Comparison of ENCODE assay signal across 20 cellular contexts in the genomic region with DNA sequence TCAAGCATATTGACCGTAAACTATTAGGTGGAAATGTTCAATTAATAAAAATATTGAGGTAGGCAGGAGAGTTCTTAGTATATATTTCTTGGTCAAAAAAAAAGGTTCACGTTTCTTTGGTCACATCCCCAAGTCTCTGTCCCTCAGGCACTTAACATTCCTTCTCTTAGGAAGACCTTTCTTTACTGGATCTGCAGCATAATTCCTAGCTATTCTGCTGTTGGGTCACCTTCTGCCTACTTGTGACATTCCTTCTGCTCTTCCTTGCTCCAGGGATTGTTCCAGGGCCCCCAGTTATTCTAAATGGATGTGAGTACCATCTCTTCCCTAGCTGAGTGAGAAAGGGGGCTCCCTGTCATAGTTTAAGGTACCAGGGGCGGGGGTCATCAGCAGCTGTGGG. TPM values are rescaled to one million over a fixed set of nuclear protein-coding genes. Genes with fewer than 3 reads are reported as not detected.
DNase-seq lines count a peak whose midpoint lies in the region; ATAC-seq, FAIRE-seq and TF ChIP-seq lines count a peak whose summit lies in the region.
"Had no signal": no experiment of that assay in that cellular context is flagged by ENCODE, and none has a peak within 500 bp of the region (broad histone marks: within the 10 kb centered on the region; RNA-seq: fewer than 3 reads in every experiment).

No MANE protein-coding gene starts in this region.

- H4K20me1 ChIP-seq in astrocyte (ENCODE audit: insufficient read depth, low read length): peaks cover 48% of the 10 kb centered on the region
- H4K20me1 ChIP-seq in smooth muscle cell (ENCODE audit: low read depth): peaks cover 68% of the 10 kb centered on the region

- H3K27ac ChIP-seq in cardiac muscle cell (peak overlapping the region; percentile 93), astrocyte (ENCODE audit: low read depth, low read length) (no peak overlapping the region), smooth muscle cell (ENCODE audit: low read depth) (peak overlapping the region; percentile 28), SJCRH30 (no peak overlapping the region)

- TF ChIP-seq CTCF in cardiac muscle cell (IDR thresholded peaks at IDR 0.05; ENCODE audit: low read depth, low read length) (no peak), astrocyte (IDR thresholded peaks at IDR 0.05; ENCODE audit: insufficient read depth, low read depth, low read length) (no peak), smooth muscle cell (IDR thresholded peaks at IDR 0.05; ENCODE audit: borderline replicate concordance, insufficient read depth, poor library complexity, severe bottlenecking) (no peak)

- H3K4me2 ChIP-seq in astrocyte (ENCODE audit: low read length) (no peak overlapping the region), smooth muscle cell (peak overlapping the region; percentile 86)

- H3K9me3 ChIP-seq in cardiac muscle cell (ENCODE audit: low read depth): no peaks in the 10 kb centered on the region
- no peaks in the 10 kb centered on the region for H3K9me3 ChIP-seq in astrocyte (ENCODE audit: insufficient read depth, low read depth, low read length)
- no peaks in the 10 kb centered on the region for H3K9me3 ChIP-seq in smooth muscle cell (replicated peaks; ENCODE audit: low read depth)
- peaks cover 10% of the 10 kb centered on the region; the same call in 1 of the 2 replicates for H3K9me3 ChIP-seq in SJCRH30 (replicated peaks)
- H3K9me3 ChIP-seq: spleen, transverse colon had no signal

- no peaks in the 10 kb centered on the region for H3K36me3 ChIP-seq in cardiac muscle cell
- H3K36me3 ChIP-seq in astrocyte (ENCODE audit: insufficient read depth, low read length): no peaks in the 10 kb centered on the region
- H3K36me3 ChIP-seq in smooth muscle cell (ENCODE audit: low read depth): no peaks in the 10 kb centered on the region
- H3K36me3 ChIP-seq in SJCRH30: peaks cover 18% of the 10 kb centered on the region
- H3K36me3 ChIP-seq: spleen, transverse colon had no signal

- WGBS in smooth muscle cell (ENCODE audit: low lambda C conversion rate): 58% methylated on average over 3 of the region's 3 CpGs

- peaks cover 89% of the 10 kb centered on the region for H3K79me2 ChIP-seq in astrocyte (ENCODE audit: insufficient read depth, low read length)
- H3K79me2 ChIP-seq in smooth muscle cell (ENCODE audit: low read depth): peaks cover 88% of the 10 kb centered on the region

- no peak for ATAC-seq in GM21717 (IDR thresholded peaks at IDR 0.05; ENCODE audit: unreplicated experiment)
- no peak for ATAC-seq in HG02571 (IDR thresholded peaks at IDR 0.05; ENCODE audit: unreplicated experiment)
- ATAC-seq: K562 had no signal

- H3K9me3 Mint-ChIP-seq in astrocyte (ENCODE audit: unreplicated experiment): no peaks in the 10 kb centered on the region
- H3K9me3 Mint-ChIP-seq: central memory CD8-positive, alpha-beta T cell had no signal

- H3K27me3 Mint-ChIP-seq in astrocyte (ENCODE audit: low read depth, unreplicated experiment): no peaks in the 10 kb centered on the region
- H3K27me3 Mint-ChIP-seq: activated CD4-positive, alpha-beta memory T cell treated with anti-CD3 and anti-CD28 coated beads for 36 hours; central memory CD8-positive, alpha-beta T cell had no signal

- H3K27ac Mint-ChIP-seq in astrocyte (ENCODE audit: unreplicated experiment): no peak overlapping the region
- H3K27ac Mint-ChIP-seq: activated CD4-positive, alpha-beta memory T cell treated with anti-CD3 and anti-CD28 coated beads for 36 hours had no signal

- H3K4me3 ChIP-seq in cardiac muscle cell (peak overlapping the region; percentile 54), astrocyte (ENCODE audit: insufficient read depth, low read depth, low read length) (no peak overlapping the region), smooth muscle cell (peak overlapping the region; percentile 8), SJCRH30 (no peak overlapping the region)
- H3K4me3 ChIP-seq: K562, spleen had no signal

- no peaks in the 10 kb centered on the region for H3F3A ChIP-seq in smooth muscle cell (ENCODE audit: low read depth)

- H3K9ac ChIP-seq in astrocyte (ENCODE audit: low read length) (no peak overlapping the region), smooth muscle cell (ENCODE audit: low read depth) (no peak overlapping the region)

- H3K36me3 Mint-ChIP-seq in astrocyte (ENCODE audit: low read depth, unreplicated experiment): peaks cover 6% of the 10 kb centered on the region

- intact Hi-C loops in cardiac septum (cut with DNase I): loop anchor here (10.0 kb wide), 1 partner anchor 169 kb away; a partner anchor contains a TSS

- no peaks in the 10 kb centered on the region for H3K27me3 ChIP-seq in cardiac muscle cell
- H3K27me3 ChIP-seq in astrocyte (ENCODE audit: insufficient read depth, low read length): no peaks in the 10 kb centered on the region
- no peaks in the 10 kb centered on the region for H3K27me3 ChIP-seq in smooth muscle cell (ENCODE audit: low read depth)
- H3K27me3 ChIP-seq in SJCRH30: no peaks in the 10 kb centered on the region
- H3K27me3 ChIP-seq: spleen, transverse colon had no signal

- DNase-seq in cardiac muscle cell (ENCODE audit: low read depth in 1 of 2, low spot score in 1 of 2) (no peak), cardiac septum (ENCODE audit: low spot score) (no peak), astrocyte (ENCODE audit: low read depth) (no peak), iPS-NIHi7 (ENCODE audit: extremely low spot score) (peak; percentile 14), smooth muscle cell (lab: John Stamatoyannopoulos, UW; ENCODE audit: unreplicated experiment) (no peak), SJCRH30 (no peak)
- DNase-seq: activated CD4-positive, alpha-beta memory T cell treated with anti-CD3 and anti-CD28 coated beads for 36 hours; activated effector memory CD4-positive, alpha-beta T cell treated with anti-CD3 and anti-CD28 coated beads, Interleukin-2, amount 50 U/mL, for 16 hours; erythroblast; NCI-H187; NCI-H774; SHP77 treated with DMSO at 0.1 percent for 48 hours; spleen; transverse colon had no signal

- H3K4me1 Mint-ChIP-seq in astrocyte (ENCODE audit: low read depth, unreplicated experiment): peaks cover 39% of the 10 kb centered on the region

- H3K4me3 Mint-ChIP-seq in astrocyte (ENCODE audit: unreplicated experiment): peak overlapping the region; percentile 100
- H3K4me3 Mint-ChIP-seq: activated CD4-positive, alpha-beta memory T cell treated with anti-CD3 and anti-CD28 coated beads for 36 hours; central memory CD8-positive, alpha-beta T cell had no signal

- no peak for FAIRE-seq in astrocyte (lab: Jason Lieb, UNC)
- FAIRE-seq: A204.1, K562, TTC549 had no signal

- H2AFZ ChIP-seq in astrocyte (ENCODE audit: low read depth, low read length) (no peak overlapping the region), smooth muscle cell (ENCODE audit: low read depth) (no peak overlapping the region)

- H3K4me1 ChIP-seq in cardiac muscle cell (ENCODE audit: low read depth) (peaks cover 56% of the 10 kb centered on the region), astrocyte (ENCODE audit: insufficient read depth, low read length) (peaks cover 20% of the 10 kb centered on the region), smooth muscle cell (ENCODE audit: low read depth) (peaks cover 65% of the 10 kb centered on the region), SJCRH30 (no peaks in the 10 kb centered on the region; the same call in none of the 2 replicates)

RNA-seq across cellular contexts. Expression of a gene that starts 4.2 kb away (rescaled TPM):
- total RNA-seq in cardiac muscle cell (183 and 199 TPM in 2 replicates), cardiac septum (327 TPM), astrocyte (314 and 322 TPM in 2 replicates), smooth muscle cell (211 and 238 TPM in 2 replicates)
- polyA plus RNA-seq in cardiac muscle cell (327 and 344 TPM in 2 replicates), smooth muscle cell (156 and 171 TPM in 2 replicates)
- total RNA-seq in SJCRH30 (2014; rRNA removed; shearing (Covaris generic)): 144 and 145 TPM in 2 replicates

Comparison
In these comparisons a context has a peak if more than half of its experiments do, and no peak if none do; other contexts are left out.
1. H3K27ac ChIP-seq: peak in cardiac muscle cell (single experiment) and smooth muscle cell (single experiment); none in astrocyte (single experiment) and SJCRH30 (single experiment).
2. H3K4me3 ChIP-seq: peak in cardiac muscle cell (single experiment) and smooth muscle cell (single experiment); none in astrocyte (single experiment) and SJCRH30 (single experiment).